ENCODE assay signal across 4 cellular contexts in the genomic region with DNA sequence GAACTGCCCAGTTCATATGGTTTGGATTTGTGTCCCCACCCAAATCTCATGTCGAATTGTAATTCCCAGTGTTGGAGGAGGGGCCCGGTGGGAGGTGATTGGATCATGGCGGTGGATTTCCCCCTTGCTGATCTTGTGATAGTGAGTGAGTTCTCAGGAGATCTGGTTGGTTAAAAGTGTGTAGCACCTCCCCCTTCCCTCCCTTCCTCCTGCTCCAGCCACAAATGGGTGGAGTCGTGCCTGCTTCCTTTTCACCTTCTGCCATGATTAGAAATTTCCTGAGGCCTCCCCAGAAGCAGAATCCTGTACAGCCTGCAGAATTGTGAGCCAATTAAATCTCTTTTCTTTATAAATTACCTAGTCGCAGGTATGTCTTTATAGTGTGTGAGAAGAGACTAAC. TPM values are rescaled to one million over a fixed set of nuclear protein-coding genes. Genes with fewer than 3 reads are reported as not detected.
"Had no signal": no experiment of that assay in that cellular context is flagged by ENCODE, and none has a peak within 500 bp of the region (broad histone marks: within the 10 kb centered on the region; RNA-seq: fewer than 3 reads in every experiment).

No MANE protein-coding gene starts in this region.

RNA-seq across cellular contexts. Expression of gene SPATA9, which starts 23.4 kb away (rescaled TPM):
- total RNA-seq: GM23338, H1, H9, HT-29 had no signal
- polyA plus RNA-seq: GM23338, H1 had no signal
